10 cellular contexts compared by ENCODE assay signal in the genomic region with DNA sequence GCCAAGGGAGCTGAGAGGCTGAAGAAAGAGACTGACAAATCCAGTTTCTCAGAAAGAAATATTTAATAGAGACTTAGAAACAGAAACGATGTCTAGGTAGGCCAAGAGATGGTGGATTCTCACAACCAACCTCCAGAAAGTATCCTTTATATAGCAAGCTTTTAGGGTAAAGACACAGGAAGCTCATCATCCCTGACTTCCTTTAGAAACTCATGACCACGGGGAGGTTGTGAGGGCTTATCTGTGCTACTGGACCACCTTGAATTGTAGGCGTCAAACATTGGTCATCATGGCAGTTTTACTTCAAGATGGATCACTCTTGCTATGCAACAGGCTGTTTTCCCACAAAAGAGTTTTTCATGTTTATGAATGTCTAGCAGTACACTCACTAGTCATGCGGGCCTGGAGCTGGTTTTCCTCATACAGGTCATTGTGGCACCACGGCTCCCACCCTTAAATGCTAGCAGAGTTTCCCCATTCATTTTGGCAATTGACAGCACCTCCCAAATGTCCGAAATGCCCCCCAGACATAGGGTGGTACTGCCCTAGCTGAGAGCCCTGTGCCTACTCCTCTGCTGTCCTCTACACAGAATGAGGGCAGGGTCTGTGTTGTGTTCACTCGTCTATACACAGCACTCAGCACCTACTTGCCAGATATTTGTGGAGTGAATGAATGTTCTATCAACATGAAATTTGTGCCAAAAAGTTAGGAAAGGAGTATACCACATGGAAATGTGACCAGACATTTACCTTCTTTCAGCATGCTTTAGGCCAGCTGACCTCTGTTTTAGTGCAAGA. TPM values are rescaled to one million over a fixed set of nuclear protein-coding genes. Genes with fewer than 3 reads are reported as not detected.
DNase-seq lines count a peak whose midpoint lies in the region; ATAC-seq, FAIRE-seq and TF ChIP-seq lines count a peak whose summit lies in the region.
"Had no signal": no experiment of that assay in that cellular context is flagged by ENCODE, and none has a peak within 500 bp of the region (broad histone marks: within the 10 kb centered on the region; RNA-seq: fewer than 3 reads in every experiment).

No MANE protein-coding gene starts in this region.

- peaks cover 17% of the 10 kb centered on the region for H3K4me1 Mint-ChIP-seq in osteocyte (ENCODE audit: unreplicated experiment)
- no peaks in the 10 kb centered on the region for H3K4me1 Mint-ChIP-seq in activated T-cell treated with anti-CD3 and anti-CD28 coated beads, Interleukin-2, amount 50 U/mL, for 72 hours (ENCODE audit: low read depth)

- peak overlapping the region; percentile 62 for H3K27ac Mint-ChIP-seq in osteocyte (ENCODE audit: unreplicated experiment)
- H3K27ac Mint-ChIP-seq in activated T-cell treated with anti-CD3 and anti-CD28 coated beads, Interleukin-2, amount 50 U/mL, for 72 hours, result no peak overlapping the region

- CTCF ChIA-PET in A673 (lab: Charles Lee), result no interaction called here

- POLR2A ChIA-PET in A673 (lab: Charles Lee; ENCODE audit: low non-redundant PET), result no interaction called here

- H3K36me3 ChIP-seq in DOHH2 (ENCODE audit: control insufficient read depth, low read length), result peaks cover 58% of the 10 kb centered on the region
- H3K36me3 ChIP-seq in esophagus squamous epithelium, result no peaks in the 10 kb centered on the region
- H3K36me3 ChIP-seq in A673 (ENCODE audit: insufficient read depth, low read length, poor library complexity, severe bottlenecking), result no peaks in the 10 kb centered on the region

- intact Hi-C loops in esophagus squamous epithelium (cut with DNase I) (no loop called here), A673 (cut with micrococcal nuclease; ENCODE audit: unreplicated experiment) (no loop called here)

- no peaks in the 10 kb centered on the region for H3K9me3 Mint-ChIP-seq in osteocyte (ENCODE audit: unreplicated experiment)
- no peaks in the 10 kb centered on the region for H3K9me3 Mint-ChIP-seq in activated T-cell treated with anti-CD3 and anti-CD28 coated beads, Interleukin-2, amount 50 U/mL, for 72 hours

- peaks cover 73% of the 10 kb centered on the region for H3K79me2 ChIP-seq in DOHH2 (ENCODE audit: control insufficient read depth, low read length)

- H3K27ac ChIP-seq in DOHH2 (ENCODE audit: low read depth, low read length), result peak overlapping the region; percentile 96
- peak overlapping the region in 3 of 4 donors; percentile 59 to 84 (median 77) for H3K27ac ChIP-seq in esophagus squamous epithelium
- H3K27ac ChIP-seq in A673 (ENCODE audit: low read depth, low read length, poor library complexity, severe bottlenecking), result no peak overlapping the region

- H3K4me2 ChIP-seq in DOHH2 (ENCODE audit: low read length), result peak overlapping the region; percentile 95

- H4K20me1 ChIP-seq in DOHH2 (ENCODE audit: control insufficient read depth, insufficient read depth, low read depth, low read length), result no peaks in the 10 kb centered on the region

- no peak for TF ChIP-seq CTCF in DOHH2 (IDR thresholded peaks at IDR 0.05; ENCODE audit: low read depth, low read length, poor library complexity, severe bottlenecking)
- TF ChIP-seq CTCF in esophagus squamous epithelium (IDR thresholded peaks at IDR 0.05), result no peak
- no peak for TF ChIP-seq CTCF in osteocyte (IDR thresholded peaks at IDR 0.05)
- no peak for TF ChIP-seq CTCF in D721Med (IDR thresholded peaks at IDR 0.05; ENCODE audit: insufficient read depth, missing control alignments)
- TF ChIP-seq CTCF in A673 (conservative IDR thresholded peaks at IDR 0.05; ENCODE audit: low read depth, low read length), result no peak

- no peak overlapping the region for H3K4me3 Mint-ChIP-seq in osteocyte (ENCODE audit: unreplicated experiment)
- H3K4me3 Mint-ChIP-seq in activated T-cell treated with anti-CD3 and anti-CD28 coated beads, Interleukin-2, amount 50 U/mL, for 72 hours, result no peak overlapping the region

- DNase-seq in KBM-7, result peak; percentile 21
- DNase-seq in esophagus squamous epithelium (lab: John Stamatoyannopoulos, UW), result no peak
- no peak for DNase-seq in osteocyte (ENCODE audit: extremely low spot score, unreplicated experiment)
- DNase-seq in D721Med (ENCODE audit: insufficient read length, low spot score), result no peak
- no peak for DNase-seq in GDM1 (lab: John Stamatoyannopoulos, UW)
- no peak for DNase-seq in A673 (ENCODE audit: low spot score)
- DNase-seq in activated T-cell treated with anti-CD3 and anti-CD28 coated beads, Interleukin-2, amount 50 U/mL, for 72 hours, result no peak
- DNase-seq: NCI-H1930 had no signal

- BruUV-seq in A673 (replicated peaks; lab: Mats Ljungman, UMichigan), result no TSS peak

- H3K4me1 ChIP-seq in DOHH2 (ENCODE audit: control insufficient read depth, low read length), result peaks cover 100% of the 10 kb centered on the region
- peaks cover 0 to 50% (median 15%) of the 10 kb centered on the region in 3 donors for H3K4me1 ChIP-seq in esophagus squamous epithelium
- H3K4me1 ChIP-seq in A673 (ENCODE audit: insufficient read depth, low read length, poor library complexity, severe bottlenecking), result no peaks in the 10 kb centered on the region

- no peaks in the 10 kb centered on the region for H3K27me3 Mint-ChIP-seq in osteocyte (ENCODE audit: unreplicated experiment)
- no peaks in the 10 kb centered on the region for H3K27me3 Mint-ChIP-seq in activated T-cell treated with anti-CD3 and anti-CD28 coated beads, Interleukin-2, amount 50 U/mL, for 72 hours (ENCODE audit: low read depth)

- no peaks in the 10 kb centered on the region for H3K9me2 ChIP-seq in DOHH2 (replicated peaks; ENCODE audit: control insufficient read depth, low read length)

- H3K27me3 ChIP-seq in DOHH2 (ENCODE audit: control insufficient read depth, low read length) (no peaks in the 10 kb centered on the region), esophagus squamous epithelium (no peaks in the 10 kb centered on the region), A673 (replicated peaks; ENCODE audit: insufficient read depth, low read depth, low read length, poor library complexity) (no peaks in the 10 kb centered on the region)

- WGBS in esophagus squamous epithelium, 2 donors, result 69 to 76% methylated on average over 7 of the region's 7 CpGs

- peaks cover 20% of the 10 kb centered on the region for H3K36me3 Mint-ChIP-seq in osteocyte (ENCODE audit: unreplicated experiment)
- H3K36me3 Mint-ChIP-seq in activated T-cell treated with anti-CD3 and anti-CD28 coated beads, Interleukin-2, amount 50 U/mL, for 72 hours (ENCODE audit: insufficient read depth in 2 of 2), result no peaks in the 10 kb centered on the region

- H3K9me3 ChIP-seq in DOHH2 (ENCODE audit: control insufficient read depth, insufficient read depth, low read length) (no peaks in the 10 kb centered on the region), esophagus squamous epithelium (no peaks in the 10 kb centered on the region), A673 (ENCODE audit: low read depth, low read length, poor library complexity, severe bottlenecking) (no peaks in the 10 kb centered on the region)

- peaks cover 57% of the 10 kb centered on the region for H3F3A ChIP-seq in DOHH2 (ENCODE audit: control insufficient read depth, insufficient read depth)

- in situ Hi-C loops in KBM-7 (cut with MboI; ENCODE audit: low pct_unique_long_range_greater_than_20kb, low sequenced_read_pairs), result no loop called here

- ATAC-seq in activated T-cell treated with anti-CD3 and anti-CD28 coated beads, Interleukin-2, amount 50 U/mL, for 72 hours (replicated peaks in 1 of 2), result no peak

- H3K4me3 ChIP-seq in DOHH2 (ENCODE audit: low read length), result peak overlapping the region; percentile 73
- H3K4me3 ChIP-seq in esophagus squamous epithelium, result no peak overlapping the region
- no peak overlapping the region for H3K4me3 ChIP-seq in A673 (ENCODE audit: low read depth, low read length, poor library complexity, severe bottlenecking)

- no peak for TF ChIP-seq POLR2A in esophagus squamous epithelium (IDR thresholded peaks at IDR 0.05)

- no peak for FAIRE-seq in D721Med (lab: Jason Lieb, UNC)
- FAIRE-seq: islet of Langerhans had no signal

RNA-seq across cellular contexts. Expression of a gene that starts 26.0 kb away (rescaled TPM):
- 1 to 10 TPM; 1.3 to 6.1 (median 3.0) TPM for total RNA-seq in esophagus squamous epithelium
- 8.9 and 9.3 TPM in 2 replicates for total RNA-seq in osteocyte
- 5.4 and 6.2 TPM in 2 replicates for total RNA-seq in A673 (2021)
- 1 to 10 TPM; 3.2 to 5.6 TPM for total RNA-seq in activated T-cell treated with anti-CD3 and anti-CD28 coated beads, Interleukin-2, amount 50 U/mL, for 72 hours

RNA-seq across cellular contexts. Expression of a gene that starts 26.1 kb away (rescaled TPM):
- total RNA-seq in esophagus squamous epithelium (10 to 100 TPM in 3 of 4 donors, 1 to 10 TPM in 1; 5.3 to 49.6 (median 18.7) TPM), osteocyte (90.6 and 91.3 TPM in 2 replicates), A673 (2021) (32.2 and 32.3 TPM in 2 replicates)
- total RNA-seq in activated T-cell treated with anti-CD3 and anti-CD28 coated beads, Interleukin-2, amount 50 U/mL, for 72 hours, result 10 to 100 TPM; 25.5 to 33.7 TPM

RNA-seq across cellular contexts. Expression of a gene that starts 48.4 kb away (rescaled TPM):
- total RNA-seq in esophagus squamous epithelium (10 to 100 TPM in 3 of 4 donors, 1 to 10 TPM in 1; 9.2 to 17.7 (median 13.2) TPM), osteocyte (21.6 and 23.6 TPM in 2 replicates), A673 (2021) (22.7 and 30.2 TPM in 2 replicates)
- 10 to 100 TPM; 32.1 to 35.2 TPM for total RNA-seq in activated T-cell treated with anti-CD3 and anti-CD28 coated beads, Interleukin-2, amount 50 U/mL, for 72 hours

RNA-seq across cellular contexts. Expression of a gene that starts 48.6 kb away (rescaled TPM):
- total RNA-seq in esophagus squamous epithelium (10 to 100 TPM in 2 of 4 donors, 1 to 10 TPM in 2; 4.0 to 14.5 (median 11.2) TPM), osteocyte (16.4 and 19.9 TPM in 2 replicates), A673 (2021) (17.1 and 19.2 TPM in 2 replicates)
- 1 to 10 TPM; 7.3 to 7.9 TPM for total RNA-seq in activated T-cell treated with anti-CD3 and anti-CD28 coated beads, Interleukin-2, amount 50 U/mL, for 72 hours
